32 cellular contexts compared by ENCODE assay signal in genomic region chrX:10049246-10049645, GRCh38.
DNase-seq lines count a peak whose midpoint lies in the region; ATAC-seq and TF ChIP-seq lines count a peak whose summit lies in the region.
"Had no signal": no experiment of that assay in that cellular context is flagged by ENCODE, and none has a peak within 500 bp of the region (broad histone marks: within the 10 kb centered on the region; RNA-seq: fewer than 3 reads in every experiment).

No MANE protein-coding gene starts in this region.

- H3K4me3 Mint-ChIP-seq in GM23338: no peak overlapping the region
- H3K4me3 Mint-ChIP-seq: activated naive CD8-positive, alpha-beta T cell treated with anti-CD3 and anti-CD28 coated beads for 36 hours; dendritic cell treated with granulocyte-macrophage colony-stimulating factor and Interleukin-4, amounts not matched to agents 40 ng/mL and 50 ng/mL, for 4 days; T-cell had no signal

- no peak overlapping the region for H3K27ac Mint-ChIP-seq in GM23338
- H3K27ac Mint-ChIP-seq: activated naive CD8-positive, alpha-beta T cell treated with anti-CD3 and anti-CD28 coated beads for 36 hours; dendritic cell treated with granulocyte-macrophage colony-stimulating factor and Interleukin-4, amounts not matched to agents 40 ng/mL and 50 ng/mL, for 4 days; T-cell had no signal

- no peak overlapping the region for H3K4me3 ChIP-seq in AG10803 (ENCODE audit: low read length)
- H3K4me3 ChIP-seq in GM23338: no peak overlapping the region
- no peak overlapping the region for H3K4me3 ChIP-seq in HAP-1
- H3K4me3 ChIP-seq: MG63, right atrium auricular region, smooth muscle cell, vagina had no signal

- H3K27me3 ChIP-seq in GM23338 (ENCODE audit: insufficient read depth) (no peaks in the 10 kb centered on the region), HAP-1 (ENCODE audit: low read depth) (no peaks in the 10 kb centered on the region)
- H3K27me3 ChIP-seq: ascending aorta, BE2C, MG63, right atrium auricular region, vagina had no signal

- no peaks in the 10 kb centered on the region for H3K9me3 Mint-ChIP-seq in GM23338
- H3K9me3 Mint-ChIP-seq: activated naive CD8-positive, alpha-beta T cell treated with anti-CD3 and anti-CD28 coated beads for 36 hours; dendritic cell treated with granulocyte-macrophage colony-stimulating factor and Interleukin-4, amounts not matched to agents 40 ng/mL and 50 ng/mL, for 4 days; T-cell had no signal

- H3K9me2 ChIP-seq in GM23338 (ENCODE audit: insufficient read depth): no peaks in the 10 kb centered on the region

- ATAC-seq in GM23338: no peak
- ATAC-seq: stimulated activated naive CD8-positive, alpha-beta T cell treated with anti-CD3 and anti-CD28 coated beads, Interleukin-15, Interleukin-2, amounts not matched to agents 100 U/mL and 50 U/mL, for 24 hours; T-cell had no signal

- no peak for TF ChIP-seq CTCF in AG10803 (conservative IDR thresholded peaks at IDR 0.05; ENCODE audit: low read length)
- TF ChIP-seq CTCF in GM23338 (conservative IDR thresholded peaks at IDR 0.05; ENCODE audit: low read depth in 2 of 2): no peak

- H3K9me3 ChIP-seq in HAP-1: no peaks in the 10 kb centered on the region
- H3K9me3 ChIP-seq: ascending aorta, BE2C, MG63, right atrium auricular region, vagina had no signal

- no peak overlapping the region for H2AFZ ChIP-seq in GM23338
- H2AFZ ChIP-seq: parathyroid adenoma had no signal

- H3K79me2 ChIP-seq in GM23338 (replicated peaks; ENCODE audit: insufficient read depth): peaks cover 34% of the 10 kb centered on the region
- H3K79me2 ChIP-seq: parathyroid adenoma had no signal

- no peaks in the 10 kb centered on the region for H4K20me1 ChIP-seq in GM23338 (replicated peaks; ENCODE audit: insufficient read depth)

- H3K4me1 Mint-ChIP-seq in GM23338: peaks cover 49% of the 10 kb centered on the region

- DNase-seq in AG10803 (ENCODE audit: low read depth): peak; percentile 86
- DNase-seq in GM23338 (ENCODE audit: low spot score): no peak
- no peak for DNase-seq in epithelial cell of prostate (ENCODE audit: low read depth, low spot score)
- peak; percentile 6 for DNase-seq in medulla oblongata (ENCODE audit: extremely low spot score)
- DNase-seq in NCI-H1436 (lab: John Stamatoyannopoulos, UW): no peak
- DNase-seq in superior temporal gyrus (ENCODE audit: extremely low spot score): no peak
- no peak for DNase-seq in HAP-1 (ENCODE audit: low spot score in 2 of 2)
- no peak for DNase-seq in stimulated activated CD4-positive, alpha-beta T cell treated with anti-CD3 and anti-CD28 coated beads, Interleukin-12 subunit alpha, Interleukin-12 subunit beta, amount 100 ng/mL, for 4 hours
- DNase-seq: activated CD4-positive, alpha-beta T cell treated with anti-CD3 and anti-CD28 coated beads, Interleukin-2, amount 50 U/mL, for 1 hour; activated CD4-positive, CD25-positive, alpha-beta regulatory T cell; activated effector memory CD4-positive, alpha-beta T cell treated with anti-CD3 and anti-CD28 coated beads, Interleukin-2, amount 50 U/mL, for 16 hours; activated naive CD8-positive, alpha-beta T cell treated with anti-CD3 and anti-CD28 coated beads for 36 hours; activated T-cell treated with anti-CD3 and anti-CD28 coated beads, Interleukin-2, amount 50 U/mL, for 1 hour; BE2C; caudate nucleus; H7; KG1; MG63; NCI-H1105; NCI-H1930; OCI-M1; stimulated activated CD4-positive, alpha-beta T cell treated with anti-CD3 and anti-CD28 coated beads, Interleukin-1b, Interleukin-23, amount 100 ng/mL, for 48 hours; stimulated activated naive CD8-positive, alpha-beta T cell treated with anti-CD3 and anti-CD28 coated beads, Interleukin-15, Interleukin-2, amounts not matched to agents 100 U/mL and 50 U/mL, for 24 hours; T-cell had no signal

- 0 out of 2 replicates have a peak, but pooled peaks cover 4% of the 10 kb centered on the region for H3F3A ChIP-seq in GM23338 (replicated peaks; ENCODE audit: low read depth)

- H3K27me3 Mint-ChIP-seq in GM23338 (ENCODE audit: insufficient read depth, low read depth, poor library complexity): peaks cover 6% of the 10 kb centered on the region
- H3K27me3 Mint-ChIP-seq: activated naive CD8-positive, alpha-beta T cell treated with anti-CD3 and anti-CD28 coated beads for 36 hours; dendritic cell treated with granulocyte-macrophage colony-stimulating factor and Interleukin-4, amounts not matched to agents 40 ng/mL and 50 ng/mL, for 4 days; T-cell had no signal

- H3K27ac ChIP-seq in GM23338 (ENCODE audit: low read depth) (peak overlapping the region; percentile 97; the same call in 1 of the 2 replicates), epithelial cell of prostate (peak overlapping the region; percentile 80)
- H3K27ac ChIP-seq: HL-60, parathyroid adenoma, right atrium auricular region, RWPE1, vagina had no signal

- no peak overlapping the region for H3K4me2 ChIP-seq in GM23338
- H3K4me2 ChIP-seq: smooth muscle cell had no signal

- no peaks in the 10 kb centered on the region for H3K36me3 ChIP-seq in GM23338 (ENCODE audit: insufficient read depth)
- no peaks in the 10 kb centered on the region for H3K36me3 ChIP-seq in HAP-1 (replicated peaks)
- H3K36me3 ChIP-seq: ascending aorta, BE2C, MG63, right atrium auricular region, vagina had no signal

- H3K4me1 ChIP-seq in GM23338 (ENCODE audit: insufficient read depth) (peaks cover 31% of the 10 kb centered on the region), HAP-1 (peaks cover 4% of the 10 kb centered on the region)
- H3K4me1 ChIP-seq: BE2C had no signal

- in situ Hi-C loops in HAP-1 (cut with MboI; ENCODE audit: low sequenced_read_pairs): no loop called here

- H3K36me3 Mint-ChIP-seq in GM23338 (ENCODE audit: low read depth): no peaks in the 10 kb centered on the region
- H3K36me3 Mint-ChIP-seq: activated naive CD8-positive, alpha-beta T cell treated with anti-CD3 and anti-CD28 coated beads for 36 hours; T-cell had no signal

TF ChIP-seq in GM23338, 12 proteins besides CTCF, POLR2A, EP300 and RAD21 (continues in another document):
- TF ChIP-seq JUNB (IDR thresholded peaks at IDR 0.05; ENCODE audit: unreplicated experiment) (no peak), EZH2phosphoT487 (IDR thresholded peaks at IDR 0.05; ENCODE audit: unreplicated experiment) (no peak), POLR2AphosphoS5 (IDR thresholded peaks at IDR 0.05; ENCODE audit: low read depth) (no peak), ZNF331 (CRISPR knock-in tag; IDR thresholded peaks at IDR 0.05; ENCODE audit: low read depth) (no peak), ZNF114 (CRISPR knock-in tag; IDR thresholded peaks at IDR 0.05) (no peak), ZNF462 (CRISPR knock-in tag; IDR thresholded peaks at IDR 0.05) (no peak), STAT1 (IDR thresholded peaks at IDR 0.05; ENCODE audit: unreplicated experiment) (no peak)

Comparison
In these comparisons a context has a peak if more than half of its experiments do, and no peak if none do; other contexts are left out.
1. DNase-seq: peak in AG10803 (single experiment) and medulla oblongata (single experiment); none in GM23338 (single experiment), epithelial cell of prostate (single experiment), NCI-H1436 (single experiment), superior temporal gyrus (single experiment), HAP-1 (0 of 2) and stimulated activated CD4-positive, alpha-beta T cell treated with anti-CD3 and anti-CD28 coated beads, Interleukin-12 subunit alpha, Interleukin-12 subunit beta, amount 100 ng/mL, for 4 hours (single experiment).